ENCODE assay signal across 8 cellular contexts in genomic region chr9:83219154-83219923, GRCh38.
DNase-seq lines count a peak whose midpoint lies in the region; ATAC-seq and TF ChIP-seq lines count a peak whose summit lies in the region.

No MANE protein-coding gene starts in this region.

- POLR2A ChIA-PET in BJ (lab: Charles Lee), result no interaction called here

- peaks cover 9% of the 10 kb centered on the region for H3K4me1 Mint-ChIP-seq in endodermal cell
- peaks cover 5% of the 10 kb centered on the region for H3K4me1 Mint-ChIP-seq in stimulated activated memory B cell treated with anti-CD40 and anti-IgM and Interleukin-4, amounts not matched to agents 10 μg/mL and 1 μg/mL and 100 μg/mL, for 72 hours

- no peaks in the 10 kb centered on the region for H3K36me3 ChIP-seq in BJ (ENCODE audit: control insufficient read depth, insufficient read depth, low read length)
- H3K36me3 ChIP-seq in SJCRH30, result no peaks in the 10 kb centered on the region
- H3K36me3 ChIP-seq in endodermal cell (ENCODE audit: control insufficient read depth, insufficient read depth, low read length), result no peaks in the 10 kb centered on the region
- no peaks in the 10 kb centered on the region for H3K36me3 ChIP-seq in right lobe of liver

- peak overlapping the region; percentile 92 for H3K27ac Mint-ChIP-seq in endodermal cell
- no peak overlapping the region for H3K27ac Mint-ChIP-seq in stimulated activated memory B cell treated with anti-CD40 and anti-IgM and Interleukin-4, amounts not matched to agents 10 μg/mL and 1 μg/mL and 100 μg/mL, for 72 hours

- H3K4me1 ChIP-seq in SJCRH30, result no peaks in the 10 kb centered on the region
- H3K4me1 ChIP-seq in endodermal cell (ENCODE audit: control insufficient read depth, insufficient read depth, low read length), result no peaks in the 10 kb centered on the region
- no peaks in the 10 kb centered on the region for H3K4me1 ChIP-seq in right lobe of liver

- CTCF ChIA-PET in BJ (lab: Yijun Ruan, JAX), result no interaction called here

- H3K4me3 ChIP-seq in BJ (ENCODE audit: low read depth, low read length) (peak overlapping the region; percentile 34), LNCaP clone FGC (ENCODE audit: low read depth, low read length) (peak overlapping the region; percentile 84), SJCRH30 (peak overlapping the region; percentile 57), endodermal cell (ENCODE audit: low read length) (peak overlapping the region; percentile 79), right lobe of liver (peak overlapping the region; percentile 55 to 63 (median 63))

- no peak overlapping the region for H3K27ac ChIP-seq in SJCRH30
- H3K27ac ChIP-seq in endodermal cell (ENCODE audit: low read depth, low read length), result no peak overlapping the region
- peak overlapping the region in 2 of 3 donors; percentile 13 to 60 for H3K27ac ChIP-seq in right lobe of liver

- TF ChIP-seq POLR2A in right lobe of liver (IDR thresholded peaks at IDR 0.05), result no peak

- DNase-seq in BJ (ENCODE audit: low read depth) (no peak), LNCaP clone FGC (ENCODE audit: low read depth) (peak; percentile 59), SJCRH30 (peak; percentile 89 to 94), endodermal cell (peak; percentile 92), right lobe of liver (peak; percentile 81 to 85 (median 84))

- H3K9ac ChIP-seq in endodermal cell (ENCODE audit: extremely low read depth, low read length, poor library complexity, severe bottlenecking), result peak overlapping the region; percentile 45

- H3K27me3 ChIP-seq in BJ (ENCODE audit: control insufficient read depth, insufficient read depth, low read length) (0 out of 2 replicates have a peak, but pooled peaks cover 2% of the 10 kb centered on the region), SJCRH30 (no peaks in the 10 kb centered on the region), endodermal cell (ENCODE audit: control insufficient read depth, insufficient read depth, low read length, poor library complexity, severe bottlenecking) (no peaks in the 10 kb centered on the region), right lobe of liver (no peaks in the 10 kb centered on the region)

- H3K9me3 ChIP-seq in SJCRH30 (replicated peaks), result no peaks in the 10 kb centered on the region
- H3K9me3 ChIP-seq in endodermal cell (ENCODE audit: control insufficient read depth, low read length), result no peaks in the 10 kb centered on the region
- no peaks in the 10 kb centered on the region for H3K9me3 ChIP-seq in right lobe of liver

- 8 to 39% methylated on average over 22 to 40 of the region's 40 CpGs for WGBS in endodermal cell (ENCODE audit: insufficient coverage in 1 of 2, insufficient read length in 1 of 2), 2 experiments
- 2% methylated on average over 20 of the region's 40 CpGs for WGBS in right lobe of liver (ENCODE audit: insufficient coverage, low coverage, low lambda C conversion rate, missing lambda C conversion rate)

- H3K36me3 Mint-ChIP-seq in endodermal cell (ENCODE audit: low read depth), result no peaks in the 10 kb centered on the region
- H3K36me3 Mint-ChIP-seq in stimulated activated memory B cell treated with anti-CD40 and anti-IgM and Interleukin-4, amounts not matched to agents 10 μg/mL and 1 μg/mL and 100 μg/mL, for 72 hours, result no peaks in the 10 kb centered on the region

- intact Hi-C loops in right lobe of liver (cut with DNase I), result no loop called here

- peaks cover 18% of the 10 kb centered on the region for H3K27me3 Mint-ChIP-seq in endodermal cell (ENCODE audit: insufficient read depth)
- peaks cover 37% of the 10 kb centered on the region for H3K27me3 Mint-ChIP-seq in stimulated activated memory B cell treated with anti-CD40 and anti-IgM and Interleukin-4, amounts not matched to agents 10 μg/mL and 1 μg/mL and 100 μg/mL, for 72 hours

- H3K4me3 Mint-ChIP-seq in endodermal cell, result peak overlapping the region; percentile 84
- H3K4me3 Mint-ChIP-seq in stimulated activated memory B cell treated with anti-CD40 and anti-IgM and Interleukin-4, amounts not matched to agents 10 μg/mL and 1 μg/mL and 100 μg/mL, for 72 hours, result peak overlapping the region; percentile 40

- TF ChIP-seq CTCF in BJ (IDR thresholded peaks at IDR 0.05; ENCODE audit: insufficient read depth, low read depth, low read length), result no peak
- TF ChIP-seq CTCF in LNCaP clone FGC (IDR thresholded peaks at IDR 0.05; ENCODE audit: control insufficient read depth, extremely low read depth, insufficient read depth), result peak; percentile 70
- peak; percentile 77 for TF ChIP-seq CTCF in endodermal cell (conservative IDR thresholded peaks at IDR 0.05)
- peak in 3 of 4 donors; percentile 14 to 57 (median 26) for TF ChIP-seq CTCF in right lobe of liver (IDR thresholded peaks at IDR 0.05)

- peaks cover 28% of the 10 kb centered on the region for H3K9me3 Mint-ChIP-seq in endodermal cell
- H3K9me3 Mint-ChIP-seq in stimulated activated memory B cell treated with anti-CD40 and anti-IgM and Interleukin-4, amounts not matched to agents 10 μg/mL and 1 μg/mL and 100 μg/mL, for 72 hours, result peaks cover 11% of the 10 kb centered on the region

- ATAC-seq in GM19035 (IDR thresholded peaks at IDR 0.05; ENCODE audit: unreplicated experiment), result peak; percentile 46
- peak; percentile 94 to 96 (median 94) for ATAC-seq in right lobe of liver
- ATAC-seq in stimulated activated memory B cell treated with anti-CD40 and anti-IgM and Interleukin-4, amounts not matched to agents 10 μg/mL and 1 μg/mL and 100 μg/mL, for 72 hours, result no peak
- no peak for ATAC-seq in HG02870 (IDR thresholded peaks at IDR 0.05; ENCODE audit: unreplicated experiment)

Comparison
In these comparisons a context has a peak if more than half of its experiments do, and no peak if none do; other contexts are left out.
1. H3K4me3 ChIP-seq: peak in every context shown above with its lines; median percentile 84 in LNCaP clone FGC; 79 in endodermal cell; 63 in right lobe of liver; 57 in SJCRH30; 34 in BJ.
2. ATAC-seq: peak in GM19035 (single experiment) and right lobe of liver (4 of 4); none in stimulated activated memory B cell treated with anti-CD40 and anti-IgM and Interleukin-4, amounts not matched to agents 10 μg/mL and 1 μg/mL and 100 μg/mL, for 72 hours (single experiment) and HG02870 (single experiment).
3. H3K27ac ChIP-seq: peak in right lobe of liver (2 of 3); none in SJCRH30 (single experiment) and endodermal cell (single experiment).